In the genomic region with DNA sequence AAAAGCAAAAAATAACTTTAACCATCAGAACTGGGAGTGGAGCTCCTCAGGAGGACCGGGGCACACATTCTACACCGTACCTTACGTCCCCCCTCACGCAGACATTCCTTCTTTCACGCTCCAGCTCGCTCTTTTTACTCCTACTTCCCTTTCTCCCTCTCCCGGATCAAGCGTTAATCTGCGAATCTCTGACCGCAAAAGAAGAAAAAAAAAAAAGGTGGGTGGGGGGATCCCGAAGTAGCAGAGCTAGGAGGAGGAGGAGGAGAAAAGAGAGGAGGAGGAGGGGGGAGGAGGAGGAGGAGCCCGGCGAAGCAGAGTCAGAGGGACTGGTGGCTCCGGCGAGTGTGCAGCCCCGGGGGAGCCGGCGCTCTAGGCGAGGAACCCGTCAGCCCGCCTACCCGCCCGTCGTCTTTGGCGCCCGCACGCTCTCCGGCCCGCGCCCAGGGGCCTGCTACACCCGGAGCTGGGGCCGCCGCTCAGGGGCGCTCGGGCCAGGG, we compare ENCODE assay signal across 8 cellular contexts. TPM values are rescaled to one million over a fixed set of nuclear protein-coding genes. Genes with fewer than 3 reads are reported as not detected.
DNase-seq lines count a peak whose midpoint lies in the region; ATAC-seq lines count a peak whose summit lies in the region.

Gene NHSL2, plus strand, starts transcription at position 320 of the 497 bp plus-strand sequence.

- H3K36me3 ChIP-seq in ACC112 (ENCODE audit: insufficient read depth, low read length), result no peaks in the 10 kb centered on the region
- H3K36me3 ChIP-seq in HUES64 (ENCODE audit: insufficient read depth, low read length), result no peaks in the 10 kb centered on the region
- H3K36me3 ChIP-seq in iPS-20b (ENCODE audit: insufficient read depth, low read depth, low read length), result no peaks in the 10 kb centered on the region

- ATAC-seq in GM19467 (IDR thresholded peaks at IDR 0.05; ENCODE audit: unreplicated experiment) (no peak), HG02642 (IDR thresholded peaks at IDR 0.05; ENCODE audit: poor library complexity, unreplicated experiment) (no peak)

- H3K27ac ChIP-seq in ACC112 (ENCODE audit: low read depth, low read length) (no peak within 1 kb of the TSS), HUES64 (ENCODE audit: low read depth, low read length) (peak within 1 kb of the TSS; percentile 77; the same call in 1 of the 2 replicates), iPS-20b (ENCODE audit: low read length) (no peak within 1 kb of the TSS)

- H3K9ac ChIP-seq in HUES64 (ENCODE audit: low read depth, low read length) (peak within 1 kb of the TSS; percentile 84), iPS-20b (ENCODE audit: low read depth, low read length) (peak within 1 kb of the TSS; percentile 78)

- DNase-seq in stimulated activated CD4-positive, alpha-beta T cell treated with anti-CD3 and anti-CD28 coated beads, Interleukin-2, amount 100 ng/mL, for 4 hours (ENCODE audit: low read depth), result peak; percentile 31
- no peak for DNase-seq in OCI-M2 (lab: John Stamatoyannopoulos, UW; ENCODE audit: unreplicated experiment)

- H3K4me1 Mint-ChIP-seq in activated naive CD8-positive, alpha-beta T cell (ENCODE audit: low read depth), result peaks cover 5% of the 10 kb centered on the region

- no peaks in the 10 kb centered on the region for H3K4me1 ChIP-seq in ACC112 (ENCODE audit: control insufficient read depth, insufficient read depth, low read length, unreplicated experiment)
- H3K4me1 ChIP-seq in HUES64 (ENCODE audit: insufficient read depth, low read length), result no peaks in the 10 kb centered on the region; the same call in 1 of the 2 replicates
- H3K4me1 ChIP-seq in iPS-20b (ENCODE audit: insufficient read depth, low read length), result no peaks in the 10 kb centered on the region; the same call in 1 of the 2 replicates

- no peaks in the 10 kb centered on the region for H3K36me3 Mint-ChIP-seq in activated naive CD8-positive, alpha-beta T cell

- H3K4me3 Mint-ChIP-seq in activated naive CD8-positive, alpha-beta T cell, result peak within 1 kb of the TSS; percentile 71

- under 1% methylated on average over 30 of the region's 35 CpGs for WGBS in HUES64

- H3K9me3 Mint-ChIP-seq in activated naive CD8-positive, alpha-beta T cell (ENCODE audit: low read depth), result no peaks in the 10 kb centered on the region

- H3K27ac Mint-ChIP-seq in activated naive CD8-positive, alpha-beta T cell, result no peak within 1 kb of the TSS

- no peaks in the 10 kb centered on the region for H3K79me2 ChIP-seq in ACC112 (ENCODE audit: control insufficient read depth, insufficient read depth, low read length, unreplicated experiment)

- peaks cover 16% of the 10 kb centered on the region for H3K27me3 Mint-ChIP-seq in activated naive CD8-positive, alpha-beta T cell

- H3K27me3 ChIP-seq in ACC112 (ENCODE audit: insufficient read depth, low read length) (peaks cover 27% of the 10 kb centered on the region), HUES64 (ENCODE audit: insufficient read depth, low read length) (no peaks in the 10 kb centered on the region), iPS-20b (ENCODE audit: insufficient read depth, low read length) (no peaks in the 10 kb centered on the region; the same call in 1 of the 2 replicates)

- H3K9me3 ChIP-seq in HUES64 (ENCODE audit: insufficient read depth, low read depth, low read length) (no peaks in the 10 kb centered on the region), iPS-20b (ENCODE audit: insufficient read depth, low read depth, low read length) (no peaks in the 10 kb centered on the region)

- no peak within 1 kb of the TSS for H2AFZ ChIP-seq in ACC112 (ENCODE audit: low read length, unreplicated experiment)

- H3K4me3 ChIP-seq in ACC112 (ENCODE audit: low read depth, low read length) (peak within 1 kb of the TSS; percentile 63), HUES64 (ENCODE audit: low read length) (peak within 1 kb of the TSS; percentile 79), iPS-20b (ENCODE audit: low read length) (peak within 1 kb of the TSS; percentile 82)

RNA-seq across cellular contexts. Expression of gene NHSL2, which starts in this region (rescaled TPM):
- polyA plus RNA-seq in HUES64 (2013, experiment 1 of 2), result 4.6 TPM
- 6.0 TPM for polyA plus RNA-seq in HUES64 (2013, experiment 2 of 2)
